ENCODE assay signal across 11 cellular contexts in genomic region chr7:155214328-155214986, GRCh38.
DNase-seq lines count a peak whose midpoint lies in the region; ATAC-seq, FAIRE-seq and TF ChIP-seq lines count a peak whose summit lies in the region.
"Had no signal": no experiment of that assay in that cellular context is flagged by ENCODE, and none has a peak within 500 bp of the region (broad histone marks: within the 10 kb centered on the region; RNA-seq: fewer than 3 reads in every experiment).

No MANE protein-coding gene starts in this region.

- H3K56ac ChIP-seq in IMR-90 (ENCODE audit: extremely low read depth, insufficient read depth, low read length) (no peak overlapping the region), H1 (replicated peaks; ENCODE audit: insufficient read length, low read depth, low read length) (no peak overlapping the region)

- H3K79me2 ChIP-seq in ACC112 (ENCODE audit: control insufficient read depth, insufficient read depth, low read length, unreplicated experiment) (no peaks in the 10 kb centered on the region), H1 (ENCODE audit: control insufficient read depth in 1 of 2, insufficient read depth in 2 of 2, low read length in 2 of 2) (no peaks in the 10 kb centered on the region)

- H2BK12ac ChIP-seq in H1 (ENCODE audit: low read depth, low read length) (peak overlapping the region; percentile 50; the same call in 1 of the 2 replicates), neuronal stem cell (ENCODE audit: low read length) (no peak overlapping the region)

- no peaks in the 10 kb centered on the region for H4K20me1 ChIP-seq in IMR-90 (ENCODE audit: insufficient read depth, low read length)
- no peaks in the 10 kb centered on the region for H4K20me1 ChIP-seq in H1 (replicated peaks in 1 of 2; ENCODE audit: control insufficient read depth in 1 of 2, insufficient read depth in 2 of 2, low read length in 2 of 2)

- no peaks in the 10 kb centered on the region for H3K79me1 ChIP-seq in IMR-90 (ENCODE audit: low read depth in 1 of 2, low read length in 2 of 2)
- no peaks in the 10 kb centered on the region for H3K79me1 ChIP-seq in H1 (ENCODE audit: low read depth, low read length)
- no peaks in the 10 kb centered on the region for H3K79me1 ChIP-seq in neuronal stem cell (ENCODE audit: low read depth, low read length)

- H3K18ac ChIP-seq in IMR-90 (ENCODE audit: low read depth, low read length), result 0 out of 2 replicates have a peak overlapping the region, but pooled peaks have one; percentile 3
- peak overlapping the region; percentile 13; the same call in 1 of the 2 replicates for H3K18ac ChIP-seq in H1 (ENCODE audit: extremely low read depth, low read length)
- H3K18ac ChIP-seq in neuronal stem cell (ENCODE audit: low read length), result peak overlapping the region; percentile 73

- no peak for TF ChIP-seq EP300 in H1 (IDR thresholded peaks at IDR 0.05; ENCODE audit: borderline replicate concordance in 1 of 2, low read depth in 2 of 2, low read length in 2 of 2)

- H3K9me3 ChIP-seq in IMR-90 (ENCODE audit: control insufficient read depth, insufficient read depth, low read length) (no peaks in the 10 kb centered on the region), H1 (ENCODE audit: insufficient read depth in 2 of 2, low read depth in 1 of 2, low read length in 1 of 2) (no peaks in the 10 kb centered on the region), neuronal stem cell (replicated peaks in 1 of 2; ENCODE audit: control insufficient read depth in 2 of 2, insufficient read depth in 1 of 2, low read depth in 1 of 2, low read length in 2 of 2) (no peaks in the 10 kb centered on the region)

- TF ChIP-seq RAD21 in IMR-90 (IDR thresholded peaks at IDR 0.05; ENCODE audit: low read length) (no peak), H1 (IDR thresholded peaks at IDR 0.05 in 1 of 2, conservative IDR thresholded peaks at IDR 0.05 in 1 of 2; ENCODE audit: low read depth in 2 of 2, low read length in 2 of 2) (no peak)

- H2AK9ac ChIP-seq in IMR-90 (replicated peaks; ENCODE audit: low read depth, low read length, poor library complexity), result peak overlapping the region; percentile 77

- H2AK5ac ChIP-seq in IMR-90 (ENCODE audit: low read depth, low read length), result peak overlapping the region; percentile 93
- no peak overlapping the region for H2AK5ac ChIP-seq in H1 (ENCODE audit: low read depth, low read length)
- peak overlapping the region; percentile 11 for H2AK5ac ChIP-seq in neuronal stem cell (ENCODE audit: low read depth, low read length)

- H2BK20ac ChIP-seq in IMR-90 (ENCODE audit: low read depth, low read length), result peak overlapping the region; percentile 94; the same call in 1 of the 2 replicates
- no peak overlapping the region for H2BK20ac ChIP-seq in H1 (ENCODE audit: low read length)

- dilution Hi-C loops in IMR-90 (cut with HindIII; ENCODE audit: low sequenced_read_pairs, unreplicated experiment), result no loop called here

- H2BK120ac ChIP-seq in IMR-90 (ENCODE audit: low read depth, low read length) (peak overlapping the region; percentile 94), H1 (replicated peaks; ENCODE audit: low read depth, low read length) (no peak overlapping the region), neuronal stem cell (ENCODE audit: low read depth, low read length) (no peak overlapping the region)

- no peak for FAIRE-seq in H1 (lab: Jason Lieb, UNC)
- FAIRE-seq: GM19239 had no signal

- TF ChIP-seq CTCF in IMR-90 (conservative IDR thresholded peaks at IDR 0.05; ENCODE audit: low read depth, low read length) (no peak), H1 (IDR thresholded peaks at IDR 0.05; ENCODE audit: control extremely low read depth in 1 of 3, insufficient read depth in 1 of 3, low read depth in 1 of 3, low read length in 3 of 3) (no peak)

- peak overlapping the region; percentile 7 for H2BK5ac ChIP-seq in IMR-90 (ENCODE audit: low read depth, low read length, poor library complexity, severe bottlenecking)
- peak overlapping the region; percentile 35; the same call in 1 of the 2 replicates for H2BK5ac ChIP-seq in H1 (ENCODE audit: low read depth, low read length)
- no peak overlapping the region for H2BK5ac ChIP-seq in neuronal stem cell (ENCODE audit: low read length)

- H3K14ac ChIP-seq in IMR-90 (replicated peaks; ENCODE audit: low read depth, low read length) (peak overlapping the region; percentile 47; the same call in 1 of the 2 replicates), H1 (ENCODE audit: insufficient read length) (no peak overlapping the region), neuronal stem cell (ENCODE audit: low read length) (no peak overlapping the region)

- no peaks in the 10 kb centered on the region for H3K23me2 ChIP-seq in H1 (ENCODE audit: low read depth, low read length)

- peak overlapping the region; percentile 41; the same call in 1 of the 3 replicates for H2BK15ac ChIP-seq in IMR-90 (ENCODE audit: low read depth, low read length)
- H2BK15ac ChIP-seq in H1 (ENCODE audit: low read length), result no peak overlapping the region
- no peak overlapping the region for H2BK15ac ChIP-seq in neuronal stem cell (ENCODE audit: low read length)

- no TSS peak for BruUV-seq in IMR-90 (replicated peaks; lab: Mats Ljungman, UMichigan)

- H3K36me3 ChIP-seq in ACC112 (ENCODE audit: insufficient read depth, low read length) (no peaks in the 10 kb centered on the region), IMR-90 (ENCODE audit: control insufficient read depth, insufficient read depth, low read length) (no peaks in the 10 kb centered on the region), H1 (ENCODE audit: control insufficient read depth in 2 of 4, insufficient read depth in 4 of 4, low read length in 3 of 4) (no peaks in the 10 kb centered on the region), neuronal stem cell (replicated peaks in 1 of 2; ENCODE audit: control insufficient read depth in 2 of 2, insufficient read depth in 2 of 2, low read length in 2 of 2) (no peaks in the 10 kb centered on the region)

- H3K4ac ChIP-seq in IMR-90 (ENCODE audit: low read depth, low read length), result peak overlapping the region; percentile 70
- no peak overlapping the region for H3K4ac ChIP-seq in H1 (replicated peaks; ENCODE audit: insufficient read length, low read depth, low read length)
- H3K4ac ChIP-seq in neuronal stem cell (ENCODE audit: low read length), result no peak overlapping the region

- H3K9ac ChIP-seq in IMR-90 (ENCODE audit: low read depth, low read length), result no peak overlapping the region
- H3K9ac ChIP-seq in H1 (replicated peaks in 1 of 4; ENCODE audit: extremely low read depth in 1 of 4, low read depth in 3 of 4, low read length in 3 of 4), result no peak overlapping the region
- no peak overlapping the region for H3K9ac ChIP-seq in neuronal stem cell (ENCODE audit: low read depth, low read length, poor library complexity)

- H3K27ac ChIP-seq in ACC112 (ENCODE audit: low read depth, low read length), result no peak overlapping the region
- no peak overlapping the region for H3K27ac ChIP-seq in IMR-90 (ENCODE audit: insufficient read depth, low read length)
- no peak overlapping the region for H3K27ac ChIP-seq in H1 (ENCODE audit: low read depth, low read length)
- H3K27ac ChIP-seq in neuronal stem cell (replicated peaks; ENCODE audit: low read length), result no peak overlapping the region

- H3K27me3 ChIP-seq in ACC112 (ENCODE audit: insufficient read depth, low read length) (no peaks in the 10 kb centered on the region), IMR-90 (ENCODE audit: control insufficient read depth, insufficient read depth, low read length) (no peaks in the 10 kb centered on the region), H1 (replicated peaks in 1 of 4; ENCODE audit: control insufficient read depth in 3 of 4, extremely low read depth in 1 of 4, insufficient read depth in 3 of 4, low read length in 3 of 4) (no peaks in the 10 kb centered on the region), neuronal stem cell (ENCODE audit: control insufficient read depth in 3 of 3, insufficient read depth in 3 of 3, low read depth in 1 of 3, low read length in 3 of 3) (peaks cover 0 to 32% (median 0%) of the 10 kb centered on the region in 3 experiments)

- intact Hi-C loops in IMR-90 (cut with micrococcal nuclease), result no loop called here

- POLR2A ChIA-PET in IMR-90 (lab: Charles Lee; ENCODE audit: unreplicated experiment), result no interaction called here
- POLR2A ChIA-PET in H1 (lab: Charles Lee; ENCODE audit: partially characterized antibody), result interaction anchor here (1.0 kb wide), 1 partner anchor 9 kb away, joined by 3 read pairs; no protein-coding TSS in a partner anchor

- H3K23ac ChIP-seq in IMR-90 (ENCODE audit: low read depth, low read length) (peak overlapping the region; percentile 28; the same call in 1 of the 2 replicates), H1 (ENCODE audit: insufficient read length) (no peak overlapping the region), neuronal stem cell (ENCODE audit: low read depth, low read length, poor library complexity) (no peak overlapping the region)

- peak overlapping the region; percentile 70 for H3K4me3 ChIP-seq in ACC112 (ENCODE audit: low read depth, low read length)
- no peak overlapping the region for H3K4me3 ChIP-seq in IMR-90 (ENCODE audit: insufficient read depth, low read depth, low read length)
- no peak overlapping the region for H3K4me3 ChIP-seq in H1 (ENCODE audit: extremely low read depth in 1 of 4, insufficient read depth in 2 of 4, low read depth in 3 of 4, low read length in 4 of 4)
- no peak overlapping the region for H3K4me3 ChIP-seq in neuronal stem cell (ENCODE audit: low read length in 2 of 2)

- H3K4me2 ChIP-seq in IMR-90 (ENCODE audit: low read depth, low read length), result peak overlapping the region; percentile 25; the same call in 1 of the 2 replicates
- no peak overlapping the region for H3K4me2 ChIP-seq in H1 (ENCODE audit: insufficient read depth in 1 of 2, low read depth in 2 of 2, low read length in 2 of 2)
- H3K4me2 ChIP-seq in neuronal stem cell (ENCODE audit: insufficient read depth, low read length, poor library complexity, severe bottlenecking), result no peak overlapping the region

- TF ChIP-seq POLR2A in IMR-90 (IDR thresholded peaks at IDR 0.05; ENCODE audit: low read depth, low read length), result no peak
- TF ChIP-seq POLR2A in H1 (IDR thresholded peaks at IDR 0.05; ENCODE audit: control extremely low read depth in 1 of 2, low read depth in 2 of 2, low read length in 2 of 2), result no peak

- peaks cover 10% of the 10 kb centered on the region; the same call in 1 of the 2 replicates for H3K9me1 ChIP-seq in IMR-90 (ENCODE audit: insufficient read depth, low read length)

- H4K91ac ChIP-seq in IMR-90 (ENCODE audit: insufficient read depth, low read depth, low read length) (peak overlapping the region; percentile 75; the same call in 1 of the 2 replicates), H1 (replicated peaks; ENCODE audit: insufficient read length, low read length) (no peak overlapping the region), neuronal stem cell (ENCODE audit: low read depth, low read length, poor library complexity) (no peak overlapping the region)

- CTCF ChIA-PET in IMR-90 (lab: Yijun Ruan, JAX), result interaction anchor here (1.6 kb wide), 1 partner anchor 16 kb away, joined by 3 read pairs; no protein-coding TSS in a partner anchor
- CTCF ChIA-PET in H1 (lab: Charles Lee; ENCODE audit: partially characterized antibody), result interaction anchor here (0.6 to 2.5 kb wide), 9 partner anchors 11 to 301 kb away, joined by 3 to 14 read pairs (median 4); no protein-coding TSS in a partner anchor

- ATAC-seq in IMR-90 (ENCODE audit: low read depth) (peak; percentile 32; the same call in 1 of the 2 replicates), HG03571 (IDR thresholded peaks at IDR 0.05; ENCODE audit: unreplicated experiment) (no peak), GM21825 (IDR thresholded peaks at IDR 0.05; ENCODE audit: unreplicated experiment) (no peak)

- H4K5ac ChIP-seq in IMR-90 (ENCODE audit: low read depth, low read length) (no peak overlapping the region), H1 (ENCODE audit: insufficient read length, low read depth, low read length) (no peak overlapping the region)

- H3K4me1 ChIP-seq in ACC112 (ENCODE audit: control insufficient read depth, insufficient read depth, low read length, unreplicated experiment) (peaks cover 24% of the 10 kb centered on the region), IMR-90 (ENCODE audit: control insufficient read depth, insufficient read depth, low read length) (peaks cover 10% of the 10 kb centered on the region), H1 (replicated peaks in 1 of 4; ENCODE audit: control insufficient read depth in 3 of 4, insufficient read depth in 4 of 4, low read length in 3 of 4) (peaks cover 0 to 7% (median 5%) of the 10 kb centered on the region in 4 experiments; a peak in 5 of 7 replicates), neuronal stem cell (ENCODE audit: control insufficient read depth in 2 of 2, insufficient read depth in 1 of 2, low read depth in 1 of 2, low read length in 2 of 2) (peaks cover 0 to 6% of the 10 kb centered on the region in 2 donors)

- in situ Hi-C loops in IMR-90 (cut with MboI; ENCODE audit: low sequenced_read_pairs) (no loop called here), KBM-7 (cut with MboI; ENCODE audit: low pct_unique_long_range_greater_than_20kb, low sequenced_read_pairs) (no loop called here)

- DNase-seq in IMR-90 (no peak), H1 (ENCODE audit: low read depth in 1 of 2, low spot score in 2 of 2) (no peak), neuronal stem cell (ENCODE audit: low spot score) (no peak), KBM-7 (no peak), activated gamma-delta T cell (lab: John Stamatoyannopoulos, UW) (no peak)
- DNase-seq: activated CD4-positive, alpha-beta T cell treated with anti-CD3 and anti-CD28 coated beads, Interleukin-2, amount 10 ng/mL, durations not matched to agents 24 days and 14 days; NK-92 treated with Interleukin-12 subunit alpha and Interleukin-12 subunit beta, amount 100 ng/mL, for 24 hours had no signal

- H4K8ac ChIP-seq in IMR-90 (ENCODE audit: low read depth in 2 of 2, low read length in 2 of 2) (peak overlapping the region; percentile 71 to 84; a peak in 2 of 4 replicates), H1 (ENCODE audit: extremely low read depth, insufficient read depth, low read length) (no peak overlapping the region; the same call in 1 of the 2 replicates), neuronal stem cell (ENCODE audit: low read depth, low read length) (no peak overlapping the region)

- H2AFZ ChIP-seq in ACC112 (ENCODE audit: low read length, unreplicated experiment) (peak overlapping the region; percentile 52), IMR-90 (replicated peaks; ENCODE audit: low read length, poor library complexity) (peak overlapping the region; percentile 64), H1 (ENCODE audit: low read length) (no peak overlapping the region), neuronal stem cell (ENCODE audit: low read length) (no peak overlapping the region)

- WGBS in IMR-90 (ENCODE audit: extremely low coverage in 2 of 2, insufficient read length in 1 of 2), 2 experiments, result 39% methylated on average over 16 of the region's 32 CpGs; no CpG with 5 or more reads in 1 of the 2 experiments
- 75% methylated on average over 30 of the region's 32 CpGs; no CpG with 5 or more reads in 1 of the 2 experiments for WGBS in H1 (ENCODE audit: extremely low coverage in 1 of 2, insufficient coverage in 1 of 2, insufficient read length in 1 of 2, insufficient replicate concordance in 2 of 2, low coverage in 1 of 2, low lambda C conversion rate in 2 of 2, missing lambda C conversion rate in 1 of 2), 2 experiments
- WGBS in neuronal stem cell (ENCODE audit: extremely low coverage in 2 of 2, insufficient read length in 2 of 2, insufficient replicate concordance in 1 of 2), 2 donors, result no CpG with 5 or more reads among the region's 32 CpGs

Comparison
In these comparisons a context has a peak if more than half of its experiments do, and no peak if none do; other contexts are left out.
1. H2AFZ ChIP-seq: peak in ACC112 (single experiment) and IMR-90 (single experiment); none in H1 (single experiment) and neuronal stem cell (single experiment).
2. H3K18ac ChIP-seq: peak in every context shown above with its lines; median percentile 73 in neuronal stem cell; 13 in H1; 3 in IMR-90.
3. H4K8ac ChIP-seq: peak in IMR-90 (2 of 2); none in H1 (single experiment) and neuronal stem cell (single experiment).